In genomic region chr3:126903521-126903920, GRCh38 we compare ENCODE assay signal across 23 cellular contexts.
"Had no signal": no experiment of that assay in that cellular context is flagged by ENCODE, and none has a peak within 500 bp of the region (broad histone marks: within the 10 kb centered on the region; RNA-seq: fewer than 3 reads in every experiment).

No MANE protein-coding gene starts in this region.

- H3K36me3 ChIP-seq: prostate gland, suprapubic skin, vagina had no signal

- H3K9me3 Mint-ChIP-seq: activated CD4-positive, alpha-beta memory T cell treated with anti-CD3 and anti-CD28 coated beads, Interleukin-2, amount 10 ng/mL, durations not matched to agents 7 days and 5 days; activated naive CD8-positive, alpha-beta T cell treated with anti-CD3 and anti-CD28 coated beads, Interleukin-2, amount 50 U/mL, for 24 hours; activated T-helper 1 cell treated with anti-CD3 and anti-CD28 coated beads, Interleukin-12 subunit alpha, Interleukin-12 subunit beta, Interleukin-2, Interleukin-4 antibody, amounts not matched to agents 30 ng/mL and 10 ng/mL and 1 ng/mL, durations not matched to agents 14 hours and 24 hours and 36 hours; dendritic cell treated with granulocyte-macrophage colony-stimulating factor and Interleukin-4, amounts not matched to agents 40 ng/mL and 50 ng/mL, for 4 days; memory B cell; stimulated activated naive CD8-positive, alpha-beta T cell treated with anti-CD3 and anti-CD28 coated beads, Interleukin-15, amount 100 ng/mL, for 72 hours had no signal

- H3K27ac Mint-ChIP-seq: activated CD4-positive, alpha-beta memory T cell treated with anti-CD3 and anti-CD28 coated beads, Interleukin-2, amount 10 ng/mL, durations not matched to agents 7 days and 5 days; activated naive CD8-positive, alpha-beta T cell treated with anti-CD3 and anti-CD28 coated beads, Interleukin-2, amount 50 U/mL, for 24 hours; activated T-helper 1 cell treated with anti-CD3 and anti-CD28 coated beads, Interleukin-12 subunit alpha, Interleukin-12 subunit beta, Interleukin-2, Interleukin-4 antibody, amounts not matched to agents 30 ng/mL and 10 ng/mL and 1 ng/mL, durations not matched to agents 14 hours and 24 hours and 36 hours; dendritic cell treated with granulocyte-macrophage colony-stimulating factor and Interleukin-4, amounts not matched to agents 40 ng/mL and 50 ng/mL, for 4 days; memory B cell; naive B cell; stimulated activated naive CD8-positive, alpha-beta T cell treated with anti-CD3 and anti-CD28 coated beads, Interleukin-15, amount 100 ng/mL, for 72 hours; T-helper 17 cell had no signal

- FAIRE-seq: endometrium had no signal

- ATAC-seq: activated naive CD8-positive, alpha-beta T cell treated with anti-CD3 and anti-CD28 coated beads, Interleukin-2, amount 50 U/mL, for 24 hours; body of pancreas; stimulated activated naive CD8-positive, alpha-beta T cell treated with anti-CD3 and anti-CD28 coated beads, Interleukin-15, amount 100 ng/mL, for 72 hours; T-helper 17 cell had no signal

- H3K4me3 Mint-ChIP-seq: activated CD4-positive, alpha-beta memory T cell treated with anti-CD3 and anti-CD28 coated beads, Interleukin-2, amount 10 ng/mL, durations not matched to agents 7 days and 5 days; activated naive CD8-positive, alpha-beta T cell treated with anti-CD3 and anti-CD28 coated beads, Interleukin-2, amount 50 U/mL, for 24 hours; activated T-helper 1 cell treated with anti-CD3 and anti-CD28 coated beads, Interleukin-12 subunit alpha, Interleukin-12 subunit beta, Interleukin-2, Interleukin-4 antibody, amounts not matched to agents 30 ng/mL and 10 ng/mL and 1 ng/mL, durations not matched to agents 14 hours and 24 hours and 36 hours; dendritic cell treated with granulocyte-macrophage colony-stimulating factor and Interleukin-4, amounts not matched to agents 40 ng/mL and 50 ng/mL, for 4 days; memory B cell; naive B cell; stimulated activated naive CD8-positive, alpha-beta T cell treated with anti-CD3 and anti-CD28 coated beads, Interleukin-15, amount 100 ng/mL, for 72 hours; T-helper 17 cell had no signal

- H3K4me3 ChIP-seq: body of pancreas, prostate gland, suprapubic skin, vagina had no signal

- H3K27me3 ChIP-seq: body of pancreas, suprapubic skin, vagina had no signal

- H3K9me3 ChIP-seq: body of pancreas, prostate gland, suprapubic skin, vagina had no signal

- H3K4me1 ChIP-seq: body of pancreas, prostate gland, vagina had no signal

- H3K27me3 Mint-ChIP-seq: activated naive CD8-positive, alpha-beta T cell treated with anti-CD3 and anti-CD28 coated beads, Interleukin-2, amount 50 U/mL, for 24 hours; dendritic cell treated with granulocyte-macrophage colony-stimulating factor and Interleukin-4, amounts not matched to agents 40 ng/mL and 50 ng/mL, for 4 days; stimulated activated naive CD8-positive, alpha-beta T cell treated with anti-CD3 and anti-CD28 coated beads, Interleukin-15, amount 100 ng/mL, for 72 hours; T-helper 17 cell had no signal

- H3K27ac ChIP-seq: body of pancreas, prostate gland, suprapubic skin, vagina had no signal

- DNase-seq: activated CD4-positive, alpha-beta memory T cell treated with anti-CD3 and anti-CD28 coated beads, Interleukin-2, amount 10 ng/mL, durations not matched to agents 7 days and 5 days; activated CD4-positive, alpha-beta T cell treated with anti-CD3 and anti-CD28 coated beads for 48 hours; activated gamma-delta T cell; activated naive CD4-positive, alpha-beta T cell treated with anti-CD3 and anti-CD28 coated beads, Interleukin-2, amount 50 U/mL, for 16 hours; activated naive CD8-positive, alpha-beta T cell treated with anti-CD3 and anti-CD28 coated beads, Interleukin-2, amount 50 U/mL, for 24 hours; anterior cingulate cortex; body of pancreas; effector CD4-positive, alpha-beta T cell; foreskin melanocyte; kidney glomerular epithelial cell; naive B cell; stimulated activated CD4-positive, alpha-beta T cell treated with anti-CD3 and anti-CD28 coated beads, Interleukin-1b, Interleukin-23, amount 100 ng/mL, for 48 hours; stimulated activated naive CD8-positive, alpha-beta T cell treated with anti-CD3 and anti-CD28 coated beads, Interleukin-15, amount 100 ng/mL, for 72 hours; SW 1271; T-helper 17 cell; trophoblast cell had no signal

- H3K4me1 Mint-ChIP-seq: memory B cell had no signal
